34 cellular contexts compared by ENCODE assay signal in genomic region chr4:180105362-180105761, GRCh38.
"Had no signal": no experiment of that assay in that cellular context is flagged by ENCODE, and none has a peak within 500 bp of the region (broad histone marks: within the 10 kb centered on the region; RNA-seq: fewer than 3 reads in every experiment).

No MANE protein-coding gene starts in this region.

- H3K36me3 ChIP-seq: adrenal gland, brain microvascular endothelial cell, breast epithelium had no signal

- H3K27me3 ChIP-seq: adrenal gland, body of pancreas, brain microvascular endothelial cell, breast epithelium had no signal

- FAIRE-seq: astrocyte, colon, TTC549 had no signal

- ATAC-seq: activated CD8-positive, alpha-beta T cell treated with anti-CD3 and anti-CD28 coated beads for 36 hours; activated naive CD4-positive, alpha-beta T cell treated with anti-CD3 and anti-CD28 coated beads, Interleukin-2, amount 50 U/mL, for 72 hours; activated T-cell treated with anti-CD3 and anti-CD28 coated beads, Interleukin-2, amount 50 U/mL, for 4 hours; activated T-cell treated with anti-CD3 and anti-CD28 coated beads, Interleukin-2, amount 50 U/mL, for 72 hours; activated T-helper 17 cell treated with anti-CD3 and anti-CD28 coated beads, Interleukin-2, amount 50 U/mL, for 72 hours; body of pancreas had no signal

- H3K4me1 ChIP-seq: body of pancreas, breast epithelium had no signal

- H3K9me3 ChIP-seq: adrenal gland, body of pancreas, breast epithelium had no signal

- DNase-seq: activated B cell treated with CpG ODN at 0.5 μM for 24 hours; activated CD4-positive, alpha-beta memory T cell treated with anti-CD3 and anti-CD28 coated beads for 36 hours; activated CD4-positive, alpha-beta T cell treated with anti-CD3 and anti-CD28 coated beads for 4 hours; activated CD4-positive, alpha-beta T cell treated with anti-CD3 and anti-CD28 coated beads, Interleukin-2, amount 10 ng/mL, durations not matched to agents 24 days and 14 days; activated CD4-positive, alpha-beta T cell treated with anti-CD3 and anti-CD28 coated beads, Interleukin-2, amount 50 U/mL, for 1 hour; activated CD4-positive, alpha-beta T cell treated with anti-CD3 and anti-CD28 coated beads, Interleukin-2, amount 50 U/mL, for 4 hours; activated CD4-positive, CD25-positive, alpha-beta regulatory T cell treated with anti-CD3 and anti-CD28 coated beads, Interleukin-2, amount 50 U/mL, for 72 hours; activated CD8-positive, alpha-beta memory T cell treated with anti-CD3 and anti-CD28 coated beads, Interleukin-2, amount 50 U/mL, for 4 hours; activated CD8-positive, alpha-beta T cell treated with anti-CD3 and anti-CD28 coated beads for 36 hours; activated effector memory CD4-positive, alpha-beta T cell treated with anti-CD3 and anti-CD28 coated beads, Interleukin-2, amount 50 U/mL, for 16 hours; activated gamma-delta T cell treated with Interleukin-2 at 50 U/mL for 16 hours; activated naive CD4-positive, alpha-beta T cell; activated naive CD4-positive, alpha-beta T cell treated with anti-CD3 and anti-CD28 coated beads for 36 hours; activated naive CD4-positive, alpha-beta T cell treated with anti-CD3 and anti-CD28 coated beads, Interleukin-2, amount 50 U/mL, for 16 hours; activated naive CD8-positive, alpha-beta T cell treated with anti-CD3 and anti-CD28 coated beads for 36 hours; activated T-cell treated with anti-CD3 and anti-CD28 coated beads for 4 hours; activated T-cell treated with anti-CD3 and anti-CD28 coated beads, Interleukin-2, amount 50 U/mL, for 1 hour; activated T-cell treated with anti-CD3 and anti-CD28 coated beads, Interleukin-2, amount 50 U/mL, for 4 hours; activated T-cell treated with anti-CD3 and anti-CD28 coated beads, Interleukin-2, amount 50 U/mL, for 72 hours; adrenal gland; amniotic stem cell; aorta; body of pancreas; brain microvascular endothelial cell; central memory CD4-positive, alpha-beta T cell; T-helper 2 cell; T-helper 9 cell had no signal

- H3K27ac ChIP-seq: body of pancreas, brain microvascular endothelial cell, breast epithelium, VCaP had no signal

- H3K4me3 ChIP-seq: adrenal gland, body of pancreas, breast epithelium had no signal
